Comparison of ENCODE assay signal across 2 cellular contexts in genomic region chr9:99373912-99374311, GRCh38.
TF ChIP-seq lines count a peak whose summit lies in the region.

No MANE protein-coding gene starts in this region.

TF ChIP-seq in GM23338, 12 proteins besides CTCF, POLR2A, EP300 and RAD21:
- TF ChIP-seq POLR2AphosphoS5 (IDR thresholded peaks at IDR 0.05; ENCODE audit: low read depth) (no peak), CREB1 (CRISPR knock-in tag; IDR thresholded peaks at IDR 0.05; ENCODE audit: low read depth) (no peak), ZNF331 (CRISPR knock-in tag; IDR thresholded peaks at IDR 0.05; ENCODE audit: low read depth) (no peak), EZH2phosphoT487 (IDR thresholded peaks at IDR 0.05; ENCODE audit: unreplicated experiment) (no peak)

TF ChIP-seq in GM12878, 131 proteins besides CTCF, POLR2A, EP300 and RAD21:
- no peak for TF ChIP-seq NFIC (IDR thresholded peaks at IDR 0.05; ENCODE audit: low read depth, low read length)
- TF ChIP-seq CREB1 (IDR thresholded peaks at IDR 0.05; ENCODE audit: low read depth), result no peak
- TF ChIP-seq BMI1 (IDR thresholded peaks at IDR 0.05; ENCODE audit: borderline replicate concordance), result 0 out of 2 replicates have a peak, but pooled peaks have one; percentile 22
- TF ChIP-seq TBL1XR1 (IDR thresholded peaks at IDR 0.05; ENCODE audit: low read depth, low read length), result no peak
